Comparison of ENCODE assay signal across 11 cellular contexts in the genomic region with DNA sequence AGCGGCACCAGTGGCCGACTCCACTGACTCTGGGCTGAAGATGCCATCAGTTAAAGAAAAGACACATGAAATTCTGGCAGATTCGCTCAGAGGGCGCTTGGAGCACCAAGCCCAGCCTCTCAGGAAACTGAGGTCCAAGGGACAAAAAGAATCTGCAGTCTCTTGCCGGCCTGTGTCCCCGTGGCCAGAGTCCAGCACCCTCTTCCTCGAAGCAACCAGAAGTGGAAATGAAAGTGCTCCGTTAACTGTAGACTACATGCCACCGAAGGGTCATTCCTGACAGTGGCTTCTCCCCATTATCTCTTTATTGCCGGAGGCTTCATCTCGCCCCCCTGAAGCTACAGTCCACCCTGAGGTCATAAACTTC. TPM values are rescaled to one million over a fixed set of nuclear protein-coding genes. Genes with fewer than 3 reads are reported as not detected.
A peak's percentile ranks its signal among the peaks of the same experiment; 100 is the strongest.
DNase-seq lines count a peak whose midpoint lies in the region; ATAC-seq and TF ChIP-seq lines count a peak whose summit lies in the region.
"Had no signal": no experiment of that assay in that cellular context is flagged by ENCODE, and none has a peak within 500 bp of the region (broad histone marks: within the 10 kb centered on the region; RNA-seq: fewer than 3 reads in every experiment).

No MANE protein-coding gene starts in this region.

- H3K4me2 ChIP-seq in skeletal muscle satellite cell (ENCODE audit: low read length), result peak overlapping the region; percentile 95

- H3K4me3 ChIP-seq in GM12865 (ENCODE audit: low read depth, low read length) (peak overlapping the region; percentile 6; the same call in 1 of the 2 replicates), body of pancreas (no peak overlapping the region), liver (ENCODE audit: low read depth in 1 of 3, low read length in 3 of 3) (peak overlapping the region in 1 of 3 donors; percentile 61), skeletal muscle satellite cell (ENCODE audit: low read length) (peak overlapping the region; percentile 88)

- no peak for TF ChIP-seq CTCF in GM12865 (IDR thresholded peaks at IDR 0.05; ENCODE audit: insufficient read depth, low read depth, low read length, missing control alignments)
- no peak for TF ChIP-seq CTCF in body of pancreas (IDR thresholded peaks at IDR 0.05)
- TF ChIP-seq CTCF in liver (IDR thresholded peaks at IDR 0.05; ENCODE audit: low read depth, low read length, missing input control), result no peak

- H3K9ac ChIP-seq in liver (ENCODE audit: low read depth in 1 of 2, low read length in 2 of 2) (peak overlapping the region; percentile 31 to 58), skeletal muscle satellite cell (ENCODE audit: low read depth, low read length) (peak overlapping the region; percentile 89)

- H3K9me3 ChIP-seq in body of pancreas (peaks cover 0 to 5% (median 0%) of the 10 kb centered on the region in 3 donors), liver (ENCODE audit: control insufficient read depth in 4 of 4, low read length in 3 of 4) (peaks cover 0 to 7% (median 0%) of the 10 kb centered on the region in 4 donors), skeletal muscle satellite cell (replicated peaks; ENCODE audit: low read length) (no peaks in the 10 kb centered on the region)

- H3K27ac ChIP-seq in body of pancreas (peak overlapping the region; percentile 53 to 90 (median 86)), liver (ENCODE audit: low read depth in 1 of 2, low read length in 2 of 2) (peak overlapping the region; percentile 85 to 93)

- H3K4me1 ChIP-seq in body of pancreas (peaks cover 38% of the 10 kb centered on the region), liver (ENCODE audit: control insufficient read depth in 4 of 4, insufficient read depth in 4 of 4, low read length in 3 of 4) (peaks cover 0 to 25% (median 16%) of the 10 kb centered on the region in 4 donors), skeletal muscle satellite cell (ENCODE audit: control insufficient read depth, insufficient read depth, low read length) (peaks cover 4% of the 10 kb centered on the region)

- DNase-seq in GM12865 (ENCODE audit: low read depth) (no peak), body of pancreas (peak in 1 of 4 donors; percentile 44), UCSD-AML1 (lab: John Stamatoyannopoulos, UW; ENCODE audit: unreplicated experiment) (no peak), cerebellar nuclear complex (lab: John Stamatoyannopoulos, UW) (no peak)
- DNase-seq in stimulated activated CD4-positive, alpha-beta T cell treated with anti-CD3 and anti-CD28 coated beads, Interleukin-4, amount 100 ng/mL, for 24 hours, result no peak
- no peak for DNase-seq in stimulated activated CD4-positive, alpha-beta T cell treated with anti-CD3 and anti-CD28 coated beads, Interleukin-4, amount 100 ng/mL, for 1 hour
- DNase-seq: DND-41, NCI-H1436 treated with DMSO at 0.1 percent for 48 hours, SW 1271 had no signal

- ATAC-seq in body of pancreas, result no peak

- WGBS in body of pancreas, 2 donors, result 14 to 26% methylated on average over 10 to 11 of the region's 11 CpGs
- WGBS in liver, result 28% methylated on average over 11 of the region's 11 CpGs

- peaks cover 0 to 5% of the 10 kb centered on the region in 2 donors for H3K27me3 ChIP-seq in body of pancreas
- H3K27me3 ChIP-seq in liver (ENCODE audit: control insufficient read depth in 4 of 4, insufficient read depth in 4 of 4, low read length in 3 of 4), result peaks cover 0 to 2% (median 0%) of the 10 kb centered on the region in 4 donors
- peaks cover 62% of the 10 kb centered on the region for H3K27me3 ChIP-seq in skeletal muscle satellite cell (ENCODE audit: control insufficient read depth, insufficient read depth, low read length)

- intact Hi-C loops in body of pancreas (cut with DNase I), result no loop called here

- no peak for TF ChIP-seq POLR2A in body of pancreas (IDR thresholded peaks at IDR 0.05)

- TF ChIP-seq RAD21 in liver (IDR thresholded peaks at IDR 0.05), result no peak

- no peaks in the 10 kb centered on the region for H3K36me3 ChIP-seq in body of pancreas (replicated peaks in 1 of 2; ENCODE audit: insufficient read depth in 1 of 2, low read depth in 2 of 2)
- H3K36me3 ChIP-seq in liver (ENCODE audit: control insufficient read depth in 4 of 4, insufficient read depth in 3 of 4, low read depth in 1 of 4, low read length in 3 of 4), result no peaks in the 10 kb centered on the region
- no peaks in the 10 kb centered on the region for H3K36me3 ChIP-seq in skeletal muscle satellite cell (ENCODE audit: insufficient read depth, low read length)

TF ChIP-seq in liver, 16 proteins besides CTCF, POLR2A, EP300 and RAD21:
- TF ChIP-seq NR2F2 (IDR thresholded peaks at IDR 0.05) (peak; percentile 22), HNF4G (IDR thresholded peaks at IDR 0.05) (no peak), YY1 (IDR thresholded peaks at IDR 0.05) (no peak)

RNA-seq across cellular contexts. Expression of a gene that starts 1.0 kb away (rescaled TPM):
- total RNA-seq in body of pancreas, result 10 to 100 TPM; 18.5 to 21.5 TPM
- total RNA-seq in liver, result 10 to 100 TPM in 1 of 2 donors, 1 to 10 TPM in 1; 5.8 to 16.5 TPM
- 1 to 10 TPM; 2.9 to 7.1 TPM for polyA plus RNA-seq in liver
- total RNA-seq in skeletal muscle satellite cell (2012; rRNA removed), result 1.3 and 3.1 TPM in 2 replicates

Comparison
In these comparisons a context has a peak if more than half of its experiments do, and no peak if none do; other contexts are left out.
1. H3K4me3 ChIP-seq: peak in GM12865 (single experiment) and skeletal muscle satellite cell (single experiment); none in body of pancreas (0 of 2).